In genomic region chr12:106126441-106127288, GRCh38 we compare ENCODE assay signal across 12 cellular contexts. TPM values are rescaled to one million over a fixed set of nuclear protein-coding genes. Genes with fewer than 3 reads are reported as not detected.
A peak's percentile ranks its signal among the peaks of the same experiment; 100 is the strongest.
DNase-seq lines count a peak whose midpoint lies in the region; ATAC-seq and TF ChIP-seq lines count a peak whose summit lies in the region.
"Had no signal": no experiment of that assay in that cellular context is flagged by ENCODE, and none has a peak within 500 bp of the region (broad histone marks: within the 10 kb centered on the region; RNA-seq: fewer than 3 reads in every experiment).

No MANE protein-coding gene starts in this region.

- 0 out of 2 replicates have a peak overlapping the region, but pooled peaks have one; percentile 76 for H3K27ac ChIP-seq in GM23338 (ENCODE audit: low read depth)
- peak overlapping the region; percentile 46 for H3K27ac ChIP-seq in foreskin keratinocyte
- peak overlapping the region in 3 of 4 donors; percentile 13 to 61 (median 42) for H3K27ac ChIP-seq in sigmoid colon
- H3K27ac ChIP-seq in testis = no peak overlapping the region
- H3K27ac ChIP-seq: RWPE1 had no signal

- H3K4me3 Mint-ChIP-seq in GM23338 = no peak overlapping the region
- H3K4me3 Mint-ChIP-seq: activated CD4-positive, alpha-beta T cell treated with anti-CD3 and anti-CD28 coated beads, Interleukin-2, amount 10 ng/mL, durations not matched to agents 7 days and 5 days had no signal

- peak overlapping the region; percentile 70 for H3K9ac ChIP-seq in adipocyte (ENCODE audit: low read length)

- peak overlapping the region; percentile 49; the same call in 1 of the 2 replicates for H3K4me2 ChIP-seq in GM23338

- H3K9me3 ChIP-seq in adipocyte (ENCODE audit: control insufficient read depth, low read length) (no peaks in the 10 kb centered on the region), sigmoid colon (no peaks in the 10 kb centered on the region), testis (no peaks in the 10 kb centered on the region)

- 0 out of 2 replicates have a peak, but pooled peaks cover 3% of the 10 kb centered on the region for H3F3A ChIP-seq in GM23338 (replicated peaks; ENCODE audit: low read depth)

- H3K36me3 Mint-ChIP-seq in GM23338 (ENCODE audit: low read depth) = no peaks in the 10 kb centered on the region

- no peaks in the 10 kb centered on the region for H4K20me1 ChIP-seq in GM23338 (replicated peaks; ENCODE audit: insufficient read depth)

- H3K9me3 Mint-ChIP-seq in GM23338 = no peaks in the 10 kb centered on the region
- H3K9me3 Mint-ChIP-seq: activated CD4-positive, alpha-beta T cell treated with anti-CD3 and anti-CD28 coated beads, Interleukin-2, amount 10 ng/mL, durations not matched to agents 7 days and 5 days had no signal

- peaks cover 67% of the 10 kb centered on the region for H3K4me1 Mint-ChIP-seq in GM23338
- H3K4me1 Mint-ChIP-seq: activated CD4-positive, alpha-beta T cell treated with anti-CD3 and anti-CD28 coated beads, Interleukin-2, amount 10 ng/mL, durations not matched to agents 7 days and 5 days had no signal

- TF ChIP-seq CTCF in GM23338 (conservative IDR thresholded peaks at IDR 0.05; ENCODE audit: low read depth in 2 of 2) = no peak
- TF ChIP-seq CTCF in foreskin keratinocyte (conservative IDR thresholded peaks at IDR 0.05) = no peak
- TF ChIP-seq CTCF in sigmoid colon (IDR thresholded peaks at IDR 0.05) = no peak
- TF ChIP-seq CTCF in testis (IDR thresholded peaks at IDR 0.05) = no peak

- no peak for TF ChIP-seq EP300 in sigmoid colon (IDR thresholded peaks at IDR 0.05)

- DNase-seq in GM23338 (ENCODE audit: low spot score) (no peak), adipocyte (ENCODE audit: low read depth) (peak; percentile 73), foreskin keratinocyte (peak in 1 of 2 donors; percentile 60), sigmoid colon (peak; percentile 62), testis (no peak), NCI-H510A (lab: John Stamatoyannopoulos, UW) (no peak), dermis blood vessel endothelial cell (no peak)
- DNase-seq: activated CD4-positive, alpha-beta T cell treated with anti-CD3 and anti-CD28 coated beads, Interleukin-2, amount 10 ng/mL, durations not matched to agents 7 days and 5 days; amygdala; NCI-H1694 had no signal

- no peak for ATAC-seq in GM23338
- peak; percentile 76 for ATAC-seq in foreskin keratinocyte
- no peak for ATAC-seq in GM21360 (IDR thresholded peaks at IDR 0.05; ENCODE audit: unreplicated experiment)

- H3K4me1 ChIP-seq in GM23338 (ENCODE audit: insufficient read depth) = peaks cover 68% of the 10 kb centered on the region
- peaks cover 78% of the 10 kb centered on the region for H3K4me1 ChIP-seq in adipocyte (ENCODE audit: control insufficient read depth, insufficient read depth, low read length)
- H3K4me1 ChIP-seq in foreskin keratinocyte = peaks cover 12% of the 10 kb centered on the region
- H3K4me1 ChIP-seq in sigmoid colon = peaks cover 0 to 42% (median 36%) of the 10 kb centered on the region in 4 donors
- H3K4me1 ChIP-seq in testis = peaks cover 4% of the 10 kb centered on the region

- WGBS in sigmoid colon, 2 donors = 95 to 97% methylated on average over 1 of the region's 1 CpG
- 93 to 100% methylated on average over 1 of the region's 1 CpG for WGBS in testis, 2 donors

- H3K27me3 Mint-ChIP-seq in GM23338 (ENCODE audit: insufficient read depth, low read depth, poor library complexity) = peaks cover 3% of the 10 kb centered on the region

- H3K27ac Mint-ChIP-seq in GM23338 = peak overlapping the region; percentile 74; the same call in 1 of the 2 replicates
- H3K27ac Mint-ChIP-seq: activated CD4-positive, alpha-beta T cell treated with anti-CD3 and anti-CD28 coated beads, Interleukin-2, amount 10 ng/mL, durations not matched to agents 7 days and 5 days had no signal

- H3K9me2 ChIP-seq in GM23338 (ENCODE audit: insufficient read depth) = no peaks in the 10 kb centered on the region

- no peaks in the 10 kb centered on the region for H3K27me3 ChIP-seq in GM23338 (ENCODE audit: insufficient read depth)
- H3K27me3 ChIP-seq in adipocyte (replicated peaks; ENCODE audit: control insufficient read depth, insufficient read depth, low read length) = no peaks in the 10 kb centered on the region
- no peaks in the 10 kb centered on the region for H3K27me3 ChIP-seq in foreskin keratinocyte
- H3K27me3 ChIP-seq in sigmoid colon = no peaks in the 10 kb centered on the region
- H3K27me3 ChIP-seq in testis = no peaks in the 10 kb centered on the region

- H3K79me2 ChIP-seq in GM23338 (replicated peaks; ENCODE audit: insufficient read depth) = peaks cover 100% of the 10 kb centered on the region

- intact Hi-C loops in sigmoid colon (cut with DNase I) (loop anchor here (5.0 kb wide), 1 partner anchor 39 kb away; no protein-coding TSS in a partner anchor), testis (cut with DNase I; ENCODE audit: low total_unique reads) (no loop called here)

- H3K4me3 ChIP-seq in GM23338 (no peak overlapping the region), adipocyte (ENCODE audit: low read length) (no peak overlapping the region), sigmoid colon (no peak overlapping the region), testis (no peak overlapping the region)

- no peaks in the 10 kb centered on the region for H3K36me3 ChIP-seq in GM23338 (ENCODE audit: insufficient read depth)
- no peaks in the 10 kb centered on the region for H3K36me3 ChIP-seq in adipocyte (ENCODE audit: control insufficient read depth, insufficient read depth, low read length, severe bottlenecking)
- no peaks in the 10 kb centered on the region for H3K36me3 ChIP-seq in sigmoid colon
- H3K36me3 ChIP-seq in testis (ENCODE audit: low read depth, missing control alignments) = no peaks in the 10 kb centered on the region

- no peak overlapping the region for H2AFZ ChIP-seq in GM23338

- TF ChIP-seq POLR2A in sigmoid colon (IDR thresholded peaks at IDR 0.05) (no peak), testis (IDR thresholded peaks at IDR 0.05) (no peak)

TF ChIP-seq in GM23338, 12 proteins besides CTCF, POLR2A, EP300 and RAD21 (continues in another document):
- TF ChIP-seq, protein P1, sequence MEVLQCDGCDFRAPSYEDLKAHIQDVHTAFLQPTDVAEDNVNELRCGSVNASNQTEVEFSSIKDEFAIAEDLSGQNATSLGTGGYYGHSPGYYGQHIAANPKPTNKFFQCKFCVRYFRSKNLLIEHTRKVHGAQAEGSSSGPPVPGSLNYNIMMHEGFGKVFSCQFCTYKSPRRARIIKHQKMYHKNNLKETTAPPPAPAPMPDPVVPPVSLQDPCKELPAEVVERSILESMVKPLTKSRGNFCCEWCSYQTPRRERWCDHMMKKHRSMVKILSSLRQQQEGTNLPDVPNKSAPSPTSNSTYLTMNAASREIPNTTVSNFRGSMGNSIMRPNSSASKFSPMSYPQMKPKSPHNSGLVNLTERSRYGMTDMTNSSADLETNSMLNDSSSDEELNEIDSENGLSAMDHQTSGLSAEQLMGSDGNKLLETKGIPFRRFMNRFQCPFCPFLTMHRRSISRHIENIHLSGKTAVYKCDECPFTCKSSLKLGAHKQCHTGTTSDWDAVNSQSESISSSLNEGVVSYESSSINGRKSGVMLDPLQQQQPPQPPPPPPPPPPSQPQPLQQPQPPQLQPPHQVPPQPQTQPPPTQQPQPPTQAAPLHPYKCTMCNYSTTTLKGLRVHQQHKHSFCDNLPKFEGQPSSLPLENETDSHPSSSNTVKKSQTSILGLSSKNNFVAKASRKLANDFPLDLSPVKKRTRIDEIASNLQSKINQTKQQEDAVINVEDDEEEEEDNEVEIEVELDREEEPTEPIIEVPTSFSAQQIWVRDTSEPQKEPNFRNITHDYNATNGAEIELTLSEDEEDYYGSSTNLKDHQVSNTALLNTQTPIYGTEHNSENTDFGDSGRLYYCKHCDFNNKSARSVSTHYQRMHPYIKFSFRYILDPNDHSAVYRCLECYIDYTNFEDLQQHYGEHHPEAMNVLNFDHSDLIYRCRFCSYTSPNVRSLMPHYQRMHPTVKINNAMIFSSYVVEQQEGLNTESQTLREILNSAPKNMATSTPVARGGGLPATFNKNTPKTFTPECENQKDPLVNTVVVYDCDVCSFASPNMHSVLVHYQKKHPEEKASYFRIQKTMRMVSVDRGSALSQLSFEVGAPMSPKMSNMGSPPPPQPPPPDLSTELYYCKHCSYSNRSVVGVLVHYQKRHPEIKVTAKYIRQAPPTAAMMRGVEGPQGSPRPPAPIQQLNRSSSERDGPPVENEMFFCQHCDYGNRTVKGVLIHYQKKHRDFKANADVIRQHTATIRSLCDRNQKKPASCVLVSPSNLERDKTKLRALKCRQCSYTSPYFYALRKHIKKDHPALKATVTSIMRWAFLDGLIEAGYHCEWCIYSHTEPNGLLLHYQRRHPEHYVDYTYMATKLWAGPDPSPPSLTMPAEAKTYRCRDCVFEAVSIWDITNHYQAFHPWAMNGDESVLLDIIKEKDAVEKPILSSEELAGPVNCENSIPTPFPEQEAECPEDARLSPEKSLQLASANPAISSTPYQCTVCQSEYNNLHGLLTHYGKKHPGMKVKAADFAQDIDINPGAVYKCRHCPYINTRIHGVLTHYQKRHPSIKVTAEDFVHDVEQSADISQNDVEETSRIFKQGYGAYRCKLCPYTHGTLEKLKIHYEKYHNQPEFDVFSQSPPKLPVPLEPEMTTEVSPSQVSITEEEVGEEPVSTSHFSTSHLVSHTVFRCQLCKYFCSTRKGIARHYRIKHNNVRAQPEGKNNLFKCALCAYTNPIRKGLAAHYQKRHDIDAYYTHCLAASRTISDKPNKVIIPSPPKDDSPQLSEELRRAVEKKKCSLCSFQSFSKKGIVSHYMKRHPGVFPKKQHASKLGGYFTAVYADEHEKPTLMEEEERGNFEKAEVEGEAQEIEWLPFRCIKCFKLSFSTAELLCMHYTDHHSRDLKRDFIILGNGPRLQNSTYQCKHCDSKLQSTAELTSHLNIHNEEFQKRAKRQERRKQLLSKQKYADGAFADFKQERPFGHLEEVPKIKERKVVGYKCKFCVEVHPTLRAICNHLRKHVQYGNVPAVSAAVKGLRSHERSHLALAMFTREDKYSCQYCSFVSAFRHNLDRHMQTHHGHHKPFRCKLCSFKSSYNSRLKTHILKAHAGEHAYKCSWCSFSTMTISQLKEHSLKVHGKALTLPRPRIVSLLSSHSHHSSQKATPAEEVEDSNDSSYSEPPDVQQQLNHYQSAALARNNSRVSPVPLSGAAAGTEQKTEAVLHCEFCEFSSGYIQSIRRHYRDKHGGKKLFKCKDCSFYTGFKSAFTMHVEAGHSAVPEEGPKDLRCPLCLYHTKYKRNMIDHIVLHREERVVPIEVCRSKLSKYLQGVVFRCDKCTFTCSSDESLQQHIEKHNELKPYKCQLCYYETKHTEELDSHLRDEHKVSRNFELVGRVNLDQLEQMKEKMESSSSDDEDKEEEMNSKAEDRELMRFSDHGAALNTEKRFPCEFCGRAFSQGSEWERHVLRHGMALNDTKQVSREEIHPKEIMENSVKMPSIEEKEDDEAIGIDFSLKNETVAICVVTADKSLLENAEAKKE (CRISPR knock-in tag; IDR thresholded peaks at IDR 0.05) = no peak

RNA-seq across cellular contexts. Expression of gene NUAK1, which starts 12.1 kb away (rescaled TPM):
- 15.4 and 16.9 TPM in 2 replicates for total RNA-seq in GM23338 (2014; rRNA removed; shearing (Covaris generic))
- polyA plus RNA-seq in GM23338 (2016; fragmentation: Nextera tagmentation; extraction: Ambion mirVana) (4.7 and 5.4 TPM in 2 replicates), foreskin keratinocyte (6.3 and 13.7 TPM in 2 replicates), sigmoid colon (1 to 10 TPM; 1.8 to 3.7 (median 2.6) TPM), testis (ENCODE audit: insufficient read depth, low read depth, low replicate concordance) (9.1 TPM)
- total RNA-seq in foreskin keratinocyte (21.6 and 55.4 TPM in 2 replicates), sigmoid colon (10 to 100 TPM in 1 of 4 donors, 1 to 10 TPM in 3; 5.8 to 12.1 (median 7.5) TPM), testis (1 to 10 TPM; 6.6 to 8.2 TPM), dermis blood vessel endothelial cell (73.9 and 158 TPM in 2 replicates)
- total RNA-seq: activated CD4-positive, alpha-beta T cell treated with anti-CD3 and anti-CD28 coated beads, Interleukin-2, amount 10 ng/mL, durations not matched to agents 7 days and 5 days had no signal

Comparison
In these comparisons a context has a peak if more than half of its experiments do, and no peak if none do; other contexts are left out.
1. DNase-seq: peak in adipocyte (single experiment) and sigmoid colon (single experiment); none in GM23338 (single experiment), testis (single experiment), NCI-H510A (single experiment) and dermis blood vessel endothelial cell (single experiment).
2. H3K27ac ChIP-seq: peak in GM23338 (single experiment), foreskin keratinocyte (single experiment) and sigmoid colon (3 of 4); none in testis (0 of 2).